ENCODE assay signal across 9 cellular contexts in the genomic region with DNA sequence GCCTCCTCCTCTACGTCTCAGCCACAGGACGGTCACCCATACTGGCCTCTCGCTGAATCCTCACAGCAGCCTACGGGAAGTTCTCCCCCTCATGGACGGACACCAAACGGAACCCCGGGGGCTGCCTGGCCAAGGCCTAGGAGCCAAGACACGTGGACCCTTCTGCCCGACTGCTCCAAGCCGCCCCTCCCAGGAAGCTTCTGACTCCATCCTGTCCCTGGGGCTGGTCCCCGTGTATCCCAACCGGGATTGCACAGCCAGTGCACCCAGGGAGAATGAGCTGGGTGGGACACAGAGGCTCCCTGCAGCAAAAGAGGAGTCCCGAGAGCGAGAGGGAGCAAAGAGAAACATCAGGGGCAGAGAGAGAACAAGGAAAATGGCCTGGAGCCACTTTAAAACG. TPM values are rescaled to one million over a fixed set of nuclear protein-coding genes. Genes with fewer than 3 reads are reported as not detected.
A peak's percentile ranks its signal among the peaks of the same experiment; 100 is the strongest.
DNase-seq lines count a peak whose midpoint lies in the region; ATAC-seq and TF ChIP-seq lines count a peak whose summit lies in the region.
"Had no signal": no experiment of that assay in that cellular context is flagged by ENCODE, and none has a peak within 500 bp of the region (broad histone marks: within the 10 kb centered on the region; RNA-seq: fewer than 3 reads in every experiment).

No MANE protein-coding gene starts in this region.

- H3K9me3 Mint-ChIP-seq in activated naive CD8-positive, alpha-beta T cell treated with anti-CD3 and anti-CD28 coated beads, Interleukin-2, amount 10 ng/mL, durations not matched to agents 7 days and 5 days, result no peaks in the 10 kb centered on the region

- peak overlapping the region; percentile 99 for H3K27ac Mint-ChIP-seq in activated naive CD8-positive, alpha-beta T cell treated with anti-CD3 and anti-CD28 coated beads, Interleukin-2, amount 10 ng/mL, durations not matched to agents 7 days and 5 days

- peak overlapping the region; percentile 96 for H3K4me2 ChIP-seq in BLaER1

- peak overlapping the region; percentile 100 for H3K4me3 Mint-ChIP-seq in activated naive CD8-positive, alpha-beta T cell treated with anti-CD3 and anti-CD28 coated beads, Interleukin-2, amount 10 ng/mL, durations not matched to agents 7 days and 5 days

- H3K27me3 Mint-ChIP-seq in activated naive CD8-positive, alpha-beta T cell treated with anti-CD3 and anti-CD28 coated beads, Interleukin-2, amount 10 ng/mL, durations not matched to agents 7 days and 5 days, result no peaks in the 10 kb centered on the region

- H3K36me3 Mint-ChIP-seq in activated naive CD8-positive, alpha-beta T cell treated with anti-CD3 and anti-CD28 coated beads, Interleukin-2, amount 10 ng/mL, durations not matched to agents 7 days and 5 days, result peaks cover 52% of the 10 kb centered on the region

- peaks cover 35% of the 10 kb centered on the region for H3K4me1 Mint-ChIP-seq in activated naive CD8-positive, alpha-beta T cell treated with anti-CD3 and anti-CD28 coated beads, Interleukin-2, amount 10 ng/mL, durations not matched to agents 7 days and 5 days

- ATAC-seq in activated naive CD8-positive, alpha-beta T cell treated with anti-CD3 and anti-CD28 coated beads, Interleukin-2, amount 10 ng/mL, durations not matched to agents 7 days and 5 days (ENCODE audit: low read depth), result no peak
- no peak for ATAC-seq in HG03108 (IDR thresholded peaks at IDR 0.05; ENCODE audit: unreplicated experiment)

- peaks cover 56% of the 10 kb centered on the region for H3K27me3 ChIP-seq in BLaER1
- no peaks in the 10 kb centered on the region for H3K27me3 ChIP-seq in HL-60 (ENCODE audit: insufficient read depth, poor library complexity, severe bottlenecking)
- H3K27me3 ChIP-seq in muscle layer of duodenum (ENCODE audit: low read depth, low read length), result no peaks in the 10 kb centered on the region

- no peak for TF ChIP-seq CTCF in HL-60 (IDR thresholded peaks at IDR 0.05; ENCODE audit: insufficient read depth, low read length)

- DNase-seq in HL-60 (ENCODE audit: low read depth in 1 of 2, low spot score in 1 of 2) (peak; percentile 71 to 78), GM19238 (ENCODE audit: insufficient read length, low spot score) (no peak), A172 (ENCODE audit: low spot score) (no peak)
- peak; percentile 56 for DNase-seq in activated naive CD8-positive, alpha-beta T cell treated with anti-CD3 and anti-CD28 coated beads, Interleukin-2, amount 10 ng/mL, durations not matched to agents 7 days and 5 days
- no peak for DNase-seq in NK-92 treated with Interleukin-12 subunit alpha and Interleukin-12 subunit beta, amount 100 ng/mL, for 24 hours (lab: John Stamatoyannopoulos, UW)
- DNase-seq: NCI-H2029 had no signal

- H3K9ac ChIP-seq in BLaER1, result peak overlapping the region; percentile 73

- H3K27ac ChIP-seq in BLaER1 (peak overlapping the region; percentile 72), HL-60 (replicated peaks) (peak overlapping the region; percentile 95), muscle layer of duodenum (ENCODE audit: low read length) (peak overlapping the region; percentile 93)

- H3K36me3 ChIP-seq in BLaER1, result no peaks in the 10 kb centered on the region
- H3K36me3 ChIP-seq in muscle layer of duodenum (ENCODE audit: control insufficient read depth in 1 of 2, insufficient read depth in 2 of 2, low read length in 2 of 2), result no peaks in the 10 kb centered on the region

- peaks cover 18% of the 10 kb centered on the region for H4K20me1 ChIP-seq in BLaER1

- peaks cover 85% of the 10 kb centered on the region for H3K4me1 ChIP-seq in BLaER1
- H3K4me1 ChIP-seq in muscle layer of duodenum (ENCODE audit: control insufficient read depth in 1 of 2, insufficient read depth in 2 of 2, low read length in 2 of 2), result peaks cover 5 to 12% of the 10 kb centered on the region in 2 donors

- POLR2A ChIA-PET in activated naive CD8-positive, alpha-beta T cell treated with anti-CD3 and anti-CD28 coated beads, Interleukin-2, amount 10 ng/mL, durations not matched to agents 7 days and 5 days (lab: Charles Lee), result interaction anchor here (0.6 to 14.7 kb wide), 4 partner anchors 10 to 39 kb away, joined by 3 to 594 read pairs (median 58); no protein-coding TSS in a partner anchor

- H3K4me3 ChIP-seq in BLaER1 (peak overlapping the region; percentile 76), HL-60 (replicated peaks; ENCODE audit: insufficient read depth, low read length) (peak overlapping the region; percentile 63), muscle layer of duodenum (ENCODE audit: low read depth in 1 of 2, low read length in 2 of 2) (peak overlapping the region in 1 of 2 donors; percentile 63)

- no peaks in the 10 kb centered on the region for H3K9me3 ChIP-seq in BLaER1
- no peaks in the 10 kb centered on the region for H3K9me3 ChIP-seq in muscle layer of duodenum (ENCODE audit: control insufficient read depth in 1 of 2, low read length in 2 of 2)

RNA-seq across cellular contexts. Expression of gene FAM78A, which starts 3.2 kb away (rescaled TPM):
- total RNA-seq in activated naive CD8-positive, alpha-beta T cell treated with anti-CD3 and anti-CD28 coated beads, Interleukin-2, amount 10 ng/mL, durations not matched to agents 7 days and 5 days, result 100 to 1,000 TPM; 102 to 104 TPM
- total RNA-seq in A172 (2014; rRNA removed; shearing (Covaris generic)), result 1.8 and 2.5 TPM in 2 replicates

RNA-seq across cellular contexts. Expression of gene PLPP7, which starts 16.4 kb away (rescaled TPM):
- total RNA-seq in activated naive CD8-positive, alpha-beta T cell treated with anti-CD3 and anti-CD28 coated beads, Interleukin-2, amount 10 ng/mL, durations not matched to agents 7 days and 5 days, result under 1 TPM; 0.42 to 0.65 TPM
- total RNA-seq in A172 (2014; rRNA removed; shearing (Covaris generic)), result 0.14 and 1.0 TPM in 2 replicates

Comparison
In these comparisons a context has a peak if more than half of its experiments do, and no peak if none do; other contexts are left out.
1. DNase-seq: peak in HL-60 (2 of 2) and activated naive CD8-positive, alpha-beta T cell treated with anti-CD3 and anti-CD28 coated beads, Interleukin-2, amount 10 ng/mL, durations not matched to agents 7 days and 5 days (single experiment); none in GM19238 (single experiment), A172 (single experiment) and NK-92 treated with Interleukin-12 subunit alpha and Interleukin-12 subunit beta, amount 100 ng/mL, for 24 hours (single experiment).
2. RNA of gene FAM78A, which starts 3.2 kb away (total RNA-seq): 102 to 104 TPM in activated naive CD8-positive, alpha-beta T cell treated with anti-CD3 and anti-CD28 coated beads, Interleukin-2, amount 10 ng/mL, durations not matched to agents 7 days and 5 days; 1.8 to 2.5 TPM in A172; every median in the first group is over 10 times any median in the second.
3. Peak in every context shown above with its lines, with median percentiles within 50 percentile points of each other: H3K27ac ChIP-seq.